Comparison of ENCODE assay signal across 15 cellular contexts in genomic region chr3:9912294-9912935, GRCh38. TPM values are rescaled to one million over a fixed set of nuclear protein-coding genes. Genes with fewer than 3 reads are reported as not detected.
A peak's percentile ranks its signal among the peaks of the same experiment; 100 is the strongest.
DNase-seq lines count a peak whose midpoint lies in the region; ATAC-seq and TF ChIP-seq lines count a peak whose summit lies in the region.
"Had no signal": no experiment of that assay in that cellular context is flagged by ENCODE, and none has a peak within 500 bp of the region (broad histone marks: within the 10 kb centered on the region; RNA-seq: fewer than 3 reads in every experiment).

No MANE protein-coding gene starts in this region.

- peaks cover 5% of the 10 kb centered on the region for H3K27me3 Mint-ChIP-seq in CD4-positive, CD25-positive, alpha-beta regulatory T cell
- H3K27me3 Mint-ChIP-seq in T-helper 17 cell = no peaks in the 10 kb centered on the region
- no peaks in the 10 kb centered on the region for H3K27me3 Mint-ChIP-seq in type B pancreatic cell

- WGBS in smooth muscle cell (ENCODE audit: low lambda C conversion rate) = 92% methylated on average over 7 of the region's 7 CpGs

- H3K27ac Mint-ChIP-seq in CD4-positive, CD25-positive, alpha-beta regulatory T cell = peak overlapping the region in 1 of 3 donors; percentile 98
- H3K27ac Mint-ChIP-seq in T-helper 17 cell = peak overlapping the region; percentile 49
- H3K27ac Mint-ChIP-seq in type B pancreatic cell = no peak overlapping the region
- H3K27ac Mint-ChIP-seq: GM23338 had no signal

- peaks cover 4 to 37% (median 11%) of the 10 kb centered on the region in 4 donors for H3K4me1 Mint-ChIP-seq in CD4-positive, CD25-positive, alpha-beta regulatory T cell
- H3K4me1 Mint-ChIP-seq in T-helper 17 cell (peaks cover 29% of the 10 kb centered on the region), type B pancreatic cell (ENCODE audit: unreplicated experiment) (peaks cover 14% of the 10 kb centered on the region)

- no peak overlapping the region for H3K4me3 ChIP-seq in CD4-positive, CD25-positive, alpha-beta regulatory T cell (ENCODE audit: low read depth, low read length)
- H3K4me3 ChIP-seq in HEK293 (ENCODE audit: low read depth, low read length) (no peak overlapping the region), smooth muscle cell (no peak overlapping the region), HAP-1 (no peak overlapping the region)
- H3K4me3 ChIP-seq: GM23338 had no signal

- H3K27me3 ChIP-seq in CD4-positive, CD25-positive, alpha-beta regulatory T cell (ENCODE audit: control insufficient read depth, insufficient read depth, low read length) = no peaks in the 10 kb centered on the region
- H3K27me3 ChIP-seq in smooth muscle cell (ENCODE audit: low read depth) (no peaks in the 10 kb centered on the region), HAP-1 (ENCODE audit: low read depth) (no peaks in the 10 kb centered on the region)

- no peak overlapping the region for H2AFZ ChIP-seq in smooth muscle cell (ENCODE audit: low read depth)
- H2AFZ ChIP-seq: GM23338 had no signal

- no peak overlapping the region for H3K27ac ChIP-seq in CD4-positive, CD25-positive, alpha-beta regulatory T cell (ENCODE audit: insufficient read depth, low read length, poor library complexity, severe bottlenecking)
- H3K27ac ChIP-seq in HEK293 (ENCODE audit: extremely low read depth, low read depth, low read length) (no peak overlapping the region), smooth muscle cell (ENCODE audit: low read depth) (no peak overlapping the region)
- H3K27ac ChIP-seq: RWPE1 had no signal

- POLR2A ChIA-PET in HEK293 (lab: Yijun Ruan, JAX) = interaction anchor here (0.9 to 1.5 kb wide), 3 partner anchors 15 to 34 kb away, joined by 3 to 4 read pairs (median 4); partner anchors contain the start of gene CRELD1

- peaks cover 37% of the 10 kb centered on the region for H3K4me1 ChIP-seq in CD4-positive, CD25-positive, alpha-beta regulatory T cell (ENCODE audit: control insufficient read depth, insufficient read depth, low read length, poor library complexity, severe bottlenecking)
- H3K4me1 ChIP-seq in HEK293 (ENCODE audit: control insufficient read depth, insufficient read depth, low read length) (peaks cover 19% of the 10 kb centered on the region), smooth muscle cell (ENCODE audit: low read depth) (peaks cover 16% of the 10 kb centered on the region), HAP-1 (peaks cover 27% of the 10 kb centered on the region)

- no peaks in the 10 kb centered on the region for H4K20me1 ChIP-seq in smooth muscle cell (ENCODE audit: low read depth)

- H3K79me2 ChIP-seq in smooth muscle cell (ENCODE audit: low read depth) = no peaks in the 10 kb centered on the region

- peaks cover 0 to 2% (median 0%) of the 10 kb centered on the region in 7 donors for H3K9me3 Mint-ChIP-seq in CD4-positive, CD25-positive, alpha-beta regulatory T cell
- no peaks in the 10 kb centered on the region for H3K9me3 Mint-ChIP-seq in type B pancreatic cell

- CTCF ChIA-PET in HEK293 (lab: Yijun Ruan, JAX) = interaction anchor here (0.7 to 2.8 kb wide), 6 partner anchors 8 to 318 kb away, joined by 3 to 16 read pairs (median 6); partner anchors contain the start of gene IL17RE

- H3K36me3 Mint-ChIP-seq in CD4-positive, CD25-positive, alpha-beta regulatory T cell = no peaks in the 10 kb centered on the region
- H3K36me3 Mint-ChIP-seq in T-helper 17 cell (ENCODE audit: low read depth) = peaks cover 7% of the 10 kb centered on the region
- no peaks in the 10 kb centered on the region for H3K36me3 Mint-ChIP-seq in type B pancreatic cell

- in situ Hi-C loops in HAP-1 (cut with MboI; ENCODE audit: low sequenced_read_pairs) = no loop called here

- no peaks in the 10 kb centered on the region for H3F3A ChIP-seq in smooth muscle cell (ENCODE audit: low read depth)

- peak overlapping the region; percentile 10 to 89 (median 36) for H3K4me3 Mint-ChIP-seq in CD4-positive, CD25-positive, alpha-beta regulatory T cell
- H3K4me3 Mint-ChIP-seq in T-helper 17 cell = peak overlapping the region; percentile 81
- H3K4me3 Mint-ChIP-seq in type B pancreatic cell = no peak overlapping the region
- H3K4me3 Mint-ChIP-seq: GM23338 had no signal

- no peaks in the 10 kb centered on the region for H3K9me3 ChIP-seq in CD4-positive, CD25-positive, alpha-beta regulatory T cell (ENCODE audit: control insufficient read depth in 2 of 2, low read length in 2 of 2)
- no peaks in the 10 kb centered on the region for H3K9me3 ChIP-seq in HEK293 (ENCODE audit: control insufficient read depth, insufficient read depth, low read depth, low read length)
- no peaks in the 10 kb centered on the region for H3K9me3 ChIP-seq in T-helper 17 cell (ENCODE audit: control insufficient read depth, low read length, poor library complexity, severe bottlenecking)
- H3K9me3 ChIP-seq in smooth muscle cell (replicated peaks; ENCODE audit: low read depth) = no peaks in the 10 kb centered on the region
- 0 out of 2 replicates have a peak, but pooled peaks cover 2% of the 10 kb centered on the region for H3K9me3 ChIP-seq in HAP-1

- no peak overlapping the region for H3K9ac ChIP-seq in smooth muscle cell (ENCODE audit: low read depth)

- H3K36me3 ChIP-seq in CD4-positive, CD25-positive, alpha-beta regulatory T cell (ENCODE audit: control insufficient read depth, insufficient read depth, low read length) = no peaks in the 10 kb centered on the region
- H3K36me3 ChIP-seq in HEK293 (ENCODE audit: control insufficient read depth in 2 of 2, insufficient read depth in 1 of 2, low read length in 2 of 2) (no peaks in the 10 kb centered on the region), smooth muscle cell (ENCODE audit: low read depth) (no peaks in the 10 kb centered on the region), HAP-1 (replicated peaks) (no peaks in the 10 kb centered on the region)

- no peak overlapping the region for H3K4me2 ChIP-seq in smooth muscle cell
- H3K4me2 ChIP-seq: GM23338 had no signal

- peak; percentile 55 to 71 for ATAC-seq in CD4-positive, CD25-positive, alpha-beta regulatory T cell (ENCODE audit: low read depth in 2 of 2)
- ATAC-seq in T-helper 17 cell (peak; percentile 73), GM21526 (IDR thresholded peaks at IDR 0.05; ENCODE audit: low FRiP score, unreplicated experiment) (no peak)
- ATAC-seq: GM23338 had no signal

- no peak for TF ChIP-seq CTCF in HEK293 (tag by site-specific recombination; IDR thresholded peaks at IDR 0.05)
- TF ChIP-seq CTCF in smooth muscle cell (IDR thresholded peaks at IDR 0.05; ENCODE audit: borderline replicate concordance, insufficient read depth, poor library complexity, severe bottlenecking) = no peak
- no peak for TF ChIP-seq CTCF in type B pancreatic cell (conservative IDR thresholded peaks at IDR 0.05)

- DNase-seq in CD4-positive, CD25-positive, alpha-beta regulatory T cell = peak in 2 of 3 donors; percentile 32 to 47
- DNase-seq in T-helper 17 cell (no peak), fibroblast of peridontal ligament (ENCODE audit: extremely low read depth) (peak; percentile 55), smooth muscle cell (lab: John Stamatoyannopoulos, UW; ENCODE audit: unreplicated experiment) (no peak), type B pancreatic cell (ENCODE audit: extremely low spot score, unreplicated experiment) (no peak), HAP-1 (ENCODE audit: low spot score in 2 of 2) (no peak)
- DNase-seq: caudate nucleus, NCI-H1436, trophoblast cell had no signal

TF ChIP-seq in HEK293, 187 proteins besides CTCF, POLR2A, EP300 and RAD21:
- TF ChIP-seq SCRT2 (tag by site-specific recombination; IDR thresholded peaks at IDR 0.05) (0 out of 2 replicates have a peak, but pooled peaks have one; percentile 28), ZNF169 (tag by site-specific recombination; IDR thresholded peaks at IDR 0.05) (no peak), FEZF1 (tag by site-specific recombination; IDR thresholded peaks at IDR 0.05) (peak; percentile 40), ZIC2 (tag by site-specific recombination; IDR thresholded peaks at IDR 0.05) (peak; percentile 29; the same call in 1 of the 2 replicates)
TF ChIP-seq in HEK293: peak in this region for 3.

RNA-seq across cellular contexts. Expression of gene IL17RC, which starts 4.5 kb away (rescaled TPM):
- 1.1 TPM for total RNA-seq in CD4-positive, CD25-positive, alpha-beta regulatory T cell
- 1 to 10 TPM; 5.6 to 9.5 (median 7.5) TPM for polyA plus RNA-seq in CD4-positive, CD25-positive, alpha-beta regulatory T cell
- total RNA-seq in T-helper 17 cell = under 1 TPM; 0.47 to 0.92 TPM
- total RNA-seq in smooth muscle cell = 27.0 and 37.3 TPM in 2 replicates
- 36.7 and 41.3 TPM in 2 replicates for polyA plus RNA-seq in smooth muscle cell
- 22.6 and 30.0 TPM in 2 replicates for total RNA-seq in type B pancreatic cell (ENCODE audit: low replicate concordance)

RNA-seq across cellular contexts. Expression of gene IL17RE, which starts 9.8 kb away (rescaled TPM):
- total RNA-seq in CD4-positive, CD25-positive, alpha-beta regulatory T cell = 4.3 TPM
- under 1 TPM in 3 of 4 donors, not detected in 1; 0.31 to 0.33 (median 0.32) TPM for polyA plus RNA-seq in CD4-positive, CD25-positive, alpha-beta regulatory T cell
- total RNA-seq in T-helper 17 cell (10 to 100 TPM; 10.1 to 12.4 TPM), smooth muscle cell (2.6 and 4.9 TPM in 2 replicates), type B pancreatic cell (ENCODE audit: low replicate concordance) (13.6 and 24.3 TPM in 2 replicates)
- polyA plus RNA-seq in smooth muscle cell = 0.32 and 3.4 TPM in 2 replicates

RNA-seq across cellular contexts. Expression of gene CRELD1, which starts 21.2 kb away (rescaled TPM):
- total RNA-seq in CD4-positive, CD25-positive, alpha-beta regulatory T cell = 24.6 TPM
- 10 to 100 TPM; 20.5 to 26.5 (median 23.9) TPM for polyA plus RNA-seq in CD4-positive, CD25-positive, alpha-beta regulatory T cell
- total RNA-seq in T-helper 17 cell = 10 to 100 TPM; 15.5 to 20.0 TPM
- total RNA-seq in smooth muscle cell = 25.8 and 26.4 TPM in 2 replicates
- 55.9 and 68.6 TPM in 2 replicates for polyA plus RNA-seq in smooth muscle cell
- total RNA-seq in type B pancreatic cell (ENCODE audit: low replicate concordance) = 40.1 and 44.3 TPM in 2 replicates

RNA-seq across cellular contexts. Expression of gene JAGN1, which starts 22.0 kb away (rescaled TPM):
- 17.7 TPM for total RNA-seq in CD4-positive, CD25-positive, alpha-beta regulatory T cell
- 10 to 100 TPM; 52.6 to 70.8 (median 58.3) TPM for polyA plus RNA-seq in CD4-positive, CD25-positive, alpha-beta regulatory T cell
- total RNA-seq in T-helper 17 cell = 10 to 100 TPM; 15.4 to 17.8 TPM
- total RNA-seq in smooth muscle cell = 32.3 and 36.8 TPM in 2 replicates
- 37.3 and 49.8 TPM in 2 replicates for polyA plus RNA-seq in smooth muscle cell
- 35.4 and 40.4 TPM in 2 replicates for total RNA-seq in type B pancreatic cell (ENCODE audit: low replicate concordance)

RNA-seq across cellular contexts. Expression of gene CIDEC, which starts 32.4 kb away (rescaled TPM):
- total RNA-seq in CD4-positive, CD25-positive, alpha-beta regulatory T cell = not detected
- polyA plus RNA-seq in CD4-positive, CD25-positive, alpha-beta regulatory T cell = not detected
- total RNA-seq in T-helper 17 cell = not detected
- total RNA-seq in smooth muscle cell = not detected in 2 replicates
- not detected in 2 replicates for polyA plus RNA-seq in smooth muscle cell
- total RNA-seq in type B pancreatic cell (ENCODE audit: low replicate concordance) = 0.60 and 1.6 TPM in 2 replicates
- total RNA-seq: glomerular endothelial cell, GM23338, lung microvascular endothelial cell had no signal
- polyA plus RNA-seq: GM23338 had no signal

Comparison
In these comparisons a context has a peak if more than half of its experiments do, and no peak if none do; other contexts are left out.
1. DNase-seq: peak in CD4-positive, CD25-positive, alpha-beta regulatory T cell (2 of 3) and fibroblast of peridontal ligament (single experiment); none in T-helper 17 cell (0 of 3), smooth muscle cell (single experiment), type B pancreatic cell (single experiment) and HAP-1 (0 of 2).
2. RNA of gene IL17RC, which starts 4.5 kb away (total RNA-seq): 27.0 to 37.3 TPM in smooth muscle cell and 22.6 to 30.0 TPM in type B pancreatic cell; 1.1 TPM in CD4-positive, CD25-positive, alpha-beta regulatory T cell (single experiment) and 0.47 to 0.92 TPM in T-helper 17 cell; every median in the first group is over 10 times any median in the second.